ENCODE assay signal across 1 cellular context in genomic region chr7:75819711-75820110, GRCh38.
TF ChIP-seq lines count a peak whose summit lies in the region.

No MANE protein-coding gene starts in this region.

TF ChIP-seq in K562, 482 proteins besides CTCF, POLR2A, EP300 and RAD21 (continued from another document):
- TF ChIP-seq ZNF766 (CRISPR knock-in tag; conservative IDR thresholded peaks at IDR 0.05): no peak
- no peak for TF ChIP-seq CBFA2T2 (conservative IDR thresholded peaks at IDR 0.05)
- TF ChIP-seq, protein P1, sequence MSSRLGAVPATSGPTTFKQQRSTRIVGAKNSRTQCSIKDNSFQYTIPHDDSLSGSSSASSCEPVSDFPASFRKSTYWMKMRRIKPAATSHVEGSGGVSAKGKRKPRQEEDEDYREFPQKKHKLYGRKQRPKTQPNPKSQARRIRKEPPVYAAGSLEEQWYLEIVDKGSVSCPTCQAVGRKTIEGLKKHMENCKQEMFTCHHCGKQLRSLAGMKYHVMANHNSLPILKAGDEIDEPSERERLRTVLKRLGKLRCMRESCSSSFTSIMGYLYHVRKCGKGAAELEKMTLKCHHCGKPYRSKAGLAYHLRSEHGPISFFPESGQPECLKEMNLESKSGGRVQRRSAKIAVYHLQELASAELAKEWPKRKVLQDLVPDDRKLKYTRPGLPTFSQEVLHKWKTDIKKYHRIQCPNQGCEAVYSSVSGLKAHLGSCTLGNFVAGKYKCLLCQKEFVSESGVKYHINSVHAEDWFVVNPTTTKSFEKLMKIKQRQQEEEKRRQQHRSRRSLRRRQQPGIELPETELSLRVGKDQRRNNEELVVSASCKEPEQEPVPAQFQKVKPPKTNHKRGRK (tag; IDR thresholded peaks at IDR 0.05): 0 out of 2 replicates have a peak, but pooled peaks have one; percentile 41
- no peak for TF ChIP-seq EHMT2 (IDR thresholded peaks at IDR 0.05)
- no peak for TF ChIP-seq POLR2AphosphoS5 (IDR thresholded peaks at IDR 0.05; ENCODE audit: control insufficient read depth, insufficient read depth, low read depth, low read length)
- TF ChIP-seq ZNF644 (tag; IDR thresholded peaks at IDR 0.05; ENCODE audit: low read depth): no peak
